ENCODE assay signal across 20 cellular contexts in genomic region chr18:61851279-61851678, GRCh38. TPM values are rescaled to one million over a fixed set of nuclear protein-coding genes. Genes with fewer than 3 reads are reported as not detected.
A peak's percentile ranks its signal among the peaks of the same experiment; 100 is the strongest.
DNase-seq lines count a peak whose midpoint lies in the region; ATAC-seq and TF ChIP-seq lines count a peak whose summit lies in the region.
"Had no signal": no experiment of that assay in that cellular context is flagged by ENCODE, and none has a peak within 500 bp of the region (broad histone marks: within the 10 kb centered on the region; RNA-seq: fewer than 3 reads in every experiment).

No MANE protein-coding gene starts in this region.

- no peaks in the 10 kb centered on the region for H3K27me3 ChIP-seq in SK-N-SH (ENCODE audit: insufficient read depth)
- H3K27me3 ChIP-seq in ascending aorta: no peaks in the 10 kb centered on the region
- H3K27me3 ChIP-seq in fibroblast of lung (ENCODE audit: control insufficient read depth, insufficient read depth, low read length): no peaks in the 10 kb centered on the region
- H3K27me3 ChIP-seq in stomach: no peaks in the 10 kb centered on the region

- TF ChIP-seq EP300 in SK-N-SH (IDR thresholded peaks at IDR 0.05; ENCODE audit: borderline replicate concordance in 1 of 2, low read depth in 1 of 2, low read length in 1 of 2): no peak
- TF ChIP-seq EP300 in stomach (IDR thresholded peaks at IDR 0.05): no peak

- H4K20me1 ChIP-seq in SK-N-SH (ENCODE audit: insufficient read depth) (peaks cover 88% of the 10 kb centered on the region), fibroblast of lung (ENCODE audit: control insufficient read depth, extremely low read depth, insufficient read depth, low read length) (no peaks in the 10 kb centered on the region)
- H4K20me1 ChIP-seq: BLaER1 treated with 17β-estradiol and CSF1 and Interleukin-3, amounts not matched to agents 10 nM and 100 nM had no signal

- no peak for TF ChIP-seq RAD21 in SK-N-SH (IDR thresholded peaks at IDR 0.05; ENCODE audit: low read length)

- 0 out of 2 replicates have a peak overlapping the region, but pooled peaks have one; percentile 8 for H3K4me2 ChIP-seq in SK-N-SH
- H3K4me2 ChIP-seq in fibroblast of lung (ENCODE audit: extremely low read depth, insufficient read depth, low read length): no peak overlapping the region
- H3K4me2 ChIP-seq: BLaER1 treated with 17β-estradiol and CSF1 and Interleukin-3, amounts not matched to agents 10 nM and 100 nM; KMS-11 had no signal

- ATAC-seq in SK-N-SH treated with all-trans-retinoic acid at 6 μM for 48 hours: no peak
- ATAC-seq in GM21381 (IDR thresholded peaks at IDR 0.05; ENCODE audit: unreplicated experiment): no peak
- ATAC-seq: HCT116, Panc1 had no signal

- CTCF ChIA-PET in SK-N-SH (lab: Yijun Ruan, JAX): interaction anchor here (1.1 kb wide), 1 partner anchor 12 kb away, joined by 3 read pairs; no protein-coding TSS in a partner anchor

- intact Hi-C loops in ascending aorta (cut with DNase I): no loop called here
- intact Hi-C loops in stomach (cut with DNase I; ENCODE audit: low total_unique reads): no loop called here

- WGBS in SK-N-SH (ENCODE audit: low lambda C conversion rate): 83% methylated on average over 3 of the region's 3 CpGs
- WGBS in stomach, 5 donors: 34 to 67% (median 37%) methylated on average over 3 of the region's 3 CpGs

- peaks cover 33 to 50% of the 10 kb centered on the region in 2 experiments for H3K4me1 ChIP-seq in SK-N-SH (ENCODE audit: control insufficient read depth in 1 of 2, insufficient read depth in 2 of 2, low read depth in 1 of 2, low read length in 1 of 2)
- peaks cover 0 to 12% of the 10 kb centered on the region in 2 donors for H3K4me1 ChIP-seq in ascending aorta
- peaks cover 24% of the 10 kb centered on the region for H3K4me1 ChIP-seq in fibroblast of lung (ENCODE audit: control insufficient read depth, extremely low read depth, insufficient read depth, low read length)
- peaks cover 18 to 62% (median 50%) of the 10 kb centered on the region in 4 donors for H3K4me1 ChIP-seq in stomach
- H3K4me1 ChIP-seq: Caco-2 had no signal

- POLR2A ChIA-PET in SK-N-SH (lab: Yijun Ruan, JAX): no interaction called here

- no peaks in the 10 kb centered on the region for H3K9me2 ChIP-seq in SK-N-SH

- no peak for DNase-seq in SK-N-SH
- no peak for DNase-seq in ascending aorta (ENCODE audit: low spot score in 2 of 2)
- DNase-seq in fibroblast of lung (ENCODE audit: low read depth in 2 of 2): no peak
- peak; percentile 76 for DNase-seq in stomach
- no peak for DNase-seq in NOMO-1 treated with dmso at 0.1 percent for 144 hours (lab: John Stamatoyannopoulos, UW; ENCODE audit: unreplicated experiment)
- no peak for DNase-seq in dedifferentiated amniotic fluid mesenchymal stem cell (ENCODE audit: extremely low spot score)
- DNase-seq: Caco-2; CD4-positive, alpha-beta memory T cell; GOT3; NCI-H1092 treated with DMSO at 0.1 percent for 48 hours; NCI-H2029; NCI-H2227 treated with DMSO at 0.1 percent for 48 hours; NCI-H748 treated with DMSO at 0.1 percent for 48 hours had no signal

- H3F3A ChIP-seq in SK-N-SH (replicated peaks; ENCODE audit: insufficient read depth): peaks cover 36% of the 10 kb centered on the region

- no peaks in the 10 kb centered on the region for H3K9me3 ChIP-seq in SK-N-SH
- no peaks in the 10 kb centered on the region for H3K9me3 ChIP-seq in ascending aorta
- no peaks in the 10 kb centered on the region for H3K9me3 ChIP-seq in fibroblast of lung (ENCODE audit: control insufficient read depth, insufficient read depth, low read depth, low read length)
- H3K9me3 ChIP-seq in stomach: no peaks in the 10 kb centered on the region
- H3K9me3 ChIP-seq: Caco-2 had no signal

- H3K79me2 ChIP-seq in SK-N-SH (ENCODE audit: insufficient read depth): peaks cover 99% of the 10 kb centered on the region
- H3K79me2 ChIP-seq in fibroblast of lung (ENCODE audit: control insufficient read depth, insufficient read depth, low read length): peaks cover 39% of the 10 kb centered on the region

- no peak for TF ChIP-seq POLR2A in stomach (IDR thresholded peaks at IDR 0.05)

- peaks cover 5 to 26% of the 10 kb centered on the region in 2 experiments for H3K36me3 ChIP-seq in SK-N-SH (replicated peaks in 1 of 2; ENCODE audit: control insufficient read depth in 1 of 2, insufficient read depth in 2 of 2, low read length in 1 of 2)
- no peaks in the 10 kb centered on the region for H3K36me3 ChIP-seq in ascending aorta
- H3K36me3 ChIP-seq in fibroblast of lung (ENCODE audit: control insufficient read depth, insufficient read depth, low read length): peaks cover 3% of the 10 kb centered on the region
- no peaks in the 10 kb centered on the region for H3K36me3 ChIP-seq in stomach
- H3K36me3 ChIP-seq: BLaER1 treated with 17β-estradiol and CSF1 and Interleukin-3, amounts not matched to agents 10 nM and 100 nM had no signal

- TF ChIP-seq CTCF in SK-N-SH (IDR thresholded peaks at IDR 0.05) (no peak), ascending aorta (IDR thresholded peaks at IDR 0.05) (no peak), fibroblast of lung (conservative IDR thresholded peaks at IDR 0.05 in 1 of 2, IDR thresholded peaks at IDR 0.05 in 1 of 2; ENCODE audit: low read depth in 1 of 2, low read length in 2 of 2) (no peak), stomach (IDR thresholded peaks at IDR 0.05) (no peak)

- H3K27ac ChIP-seq in SK-N-SH (ENCODE audit: low read depth in 2 of 2, low read length in 1 of 2) (peak overlapping the region; percentile 39 to 83), ascending aorta (peak overlapping the region; percentile 31 to 67), fibroblast of lung (ENCODE audit: insufficient read depth, low read length) (peak overlapping the region; percentile 30), stomach (peak overlapping the region; percentile 15 to 83 (median 57))
- H3K27ac ChIP-seq: 22Rv1; BLaER1 treated with 17β-estradiol and CSF1 and Interleukin-3, amounts not matched to agents 10 nM and 100 nM; KMS-11 had no signal

- H3K9ac ChIP-seq in SK-N-SH (no peak overlapping the region), fibroblast of lung (ENCODE audit: insufficient read depth, low read length) (no peak overlapping the region)
- H3K9ac ChIP-seq: BLaER1 treated with 17β-estradiol and CSF1 and Interleukin-3, amounts not matched to agents 10 nM and 100 nM; KMS-11 had no signal

- H2AFZ ChIP-seq in SK-N-SH (ENCODE audit: low read depth) (no peak overlapping the region), fibroblast of lung (ENCODE audit: low read length) (no peak overlapping the region)

- H3K4me3 ChIP-seq in SK-N-SH (ENCODE audit: low read depth in 2 of 2, low read length in 1 of 2) (no peak overlapping the region), ascending aorta (no peak overlapping the region), fibroblast of lung (replicated peaks in 1 of 4; ENCODE audit: control extremely low read depth in 1 of 4, insufficient read depth in 1 of 4, low read depth in 3 of 4, low read length in 4 of 4) (no peak overlapping the region), stomach (no peak overlapping the region)
- H3K4me3 ChIP-seq: BLaER1 treated with 17β-estradiol and CSF1 and Interleukin-3, amounts not matched to agents 10 nM and 100 nM had no signal

TF ChIP-seq in SK-N-SH, 30 proteins besides CTCF, POLR2A, EP300 and RAD21 (continues in another document):
- TF ChIP-seq YY1 (IDR thresholded peaks at IDR 0.05; ENCODE audit: low read depth): no peak
- TF ChIP-seq SIN3A (IDR thresholded peaks at IDR 0.05; ENCODE audit: borderline replicate concordance, low read depth, low read length): no peak
- no peak for TF ChIP-seq NFIC (IDR thresholded peaks at IDR 0.05; ENCODE audit: borderline replicate concordance)
- no peak for TF ChIP-seq GATA2 (CRISPR knock-in tag; IDR thresholded peaks at IDR 0.05)
- TF ChIP-seq ELF1 (IDR thresholded peaks at IDR 0.05): no peak

TF ChIP-seq in SK-N-SH treated with all-trans-retinoic acid at 6 μM for 48 hours, 23 proteins besides CTCF, POLR2A, EP300 and RAD21 (continues in another document):
- TF ChIP-seq PPARA (CRISPR knock-in tag; IDR thresholded peaks at IDR 0.05; ENCODE audit: borderline replicate concordance): no peak
- TF ChIP-seq BACH2 (CRISPR knock-in tag; IDR thresholded peaks at IDR 0.05; ENCODE audit: borderline replicate concordance): no peak
- no peak for TF ChIP-seq ISL1 (CRISPR knock-in tag; IDR thresholded peaks at IDR 0.05)
- TF ChIP-seq ZNF565 (CRISPR knock-in tag; conservative IDR thresholded peaks at IDR 0.05; ENCODE audit: low read depth): no peak
- TF ChIP-seq ZC3H10 (CRISPR knock-in tag; IDR thresholded peaks at IDR 0.05): no peak
- no peak for TF ChIP-seq CSRNP3 (CRISPR knock-in tag; IDR thresholded peaks at IDR 0.05)
- TF ChIP-seq ZFP3 (CRISPR knock-in tag; IDR thresholded peaks at IDR 0.05): no peak
- TF ChIP-seq GLIS3 (CRISPR knock-in tag; IDR thresholded peaks at IDR 0.05): no peak
- TF ChIP-seq CSDC2 (CRISPR knock-in tag; IDR thresholded peaks at IDR 0.05): no peak

RNA-seq across cellular contexts. Expression of gene RNF152, which starts 41.5 kb away (rescaled TPM):
- polyA plus RNA-seq in SK-N-SH (2012; rRNA removed) (6.6 and 7.9 TPM in 2 replicates), fibroblast of lung (18.3 and 20.0 TPM in 2 replicates), stomach (1 to 10 TPM; 1.4 to 7.3 (median 6.4) TPM)
- 3.4 and 5.5 TPM in 2 replicates for polyA plus RNA-seq in SK-N-SH (2012; cell fraction: cytosol; rRNA removed)
- polyA plus RNA-seq in SK-N-SH (2012; cell fraction: nucleus; rRNA removed): 4.3 and 5.7 TPM in 2 replicates
- total RNA-seq in ascending aorta (9.6 TPM), fibroblast of lung (15.2 and 24.4 TPM in 2 replicates), stomach (10 to 100 TPM; 15.2 to 99.9 (median 55.2) TPM)
- 10.3 and 11.2 TPM in 2 replicates for polyA plus RNA-seq in fibroblast of lung (2012)
- polyA minus RNA-seq in fibroblast of lung (ENCODE audit: low replicate concordance): 74.0 and 127 TPM in 2 replicates
- polyA plus RNA-seq: CD4-positive, alpha-beta memory T cell had no signal
